Comparison of ENCODE assay signal across 9 cellular contexts in genomic region chr4:164876680-164877324, GRCh38. TPM values are rescaled to one million over a fixed set of nuclear protein-coding genes. Genes with fewer than 3 reads are reported as not detected.
DNase-seq lines count a peak whose midpoint lies in the region; ATAC-seq and TF ChIP-seq lines count a peak whose summit lies in the region.
"Had no signal": no experiment of that assay in that cellular context is flagged by ENCODE, and none has a peak within 500 bp of the region (broad histone marks: within the 10 kb centered on the region; RNA-seq: fewer than 3 reads in every experiment).

Gene APELA (plus strand): TSS chr4:164877178. CDS start chr4:164877332, 154 bp downstream.

- peak within 1 kb of the TSS; percentile 69; the same call in 1 of the 2 replicates for H3K27ac ChIP-seq in HUES64 (ENCODE audit: low read depth, low read length)

- DNase-seq in H7 = peak; percentile 36
- DNase-seq in left lobe of liver (ENCODE audit: low spot score) = no peak
- no peak for DNase-seq in activated CD8-positive, alpha-beta memory T cell treated with anti-CD3 and anti-CD28 coated beads, Interleukin-2, amount 50 U/mL, for 48 hours
- no peak for DNase-seq in NCI-H1105 treated with DMSO at 0.1 percent for 48 hours (lab: John Stamatoyannopoulos, UW)
- DNase-seq in GOT3 (lab: John Stamatoyannopoulos, UW) = no peak
- no peak for DNase-seq in SW 1271 (lab: John Stamatoyannopoulos, UW)

- no peaks in the 10 kb centered on the region for H3K9me3 ChIP-seq in HUES64 (ENCODE audit: insufficient read depth, low read depth, low read length)

- H3K36me3 ChIP-seq in H7 (replicated peaks; ENCODE audit: control insufficient read depth, insufficient read depth, low read length) (peaks cover 3% of the 10 kb centered on the region), HUES64 (ENCODE audit: insufficient read depth, low read length) (peaks cover 33% of the 10 kb centered on the region; the same call in 1 of the 2 replicates)

- H3K4me3 ChIP-seq in H7 (ENCODE audit: insufficient read depth, low read depth, low read length) = peak within 1 kb of the TSS; percentile 62
- H3K4me3 ChIP-seq in HUES64 (ENCODE audit: low read length) = peak within 1 kb of the TSS; percentile 72

- ATAC-seq in left lobe of liver = peak; percentile 62

- peak; percentile 29 for TF ChIP-seq POLR2A in GM18526 (IDR thresholded peaks at IDR 0.05; ENCODE audit: extremely low read depth, insufficient read length)

- 2% methylated on average over 7 of the region's 7 CpGs for WGBS in HUES64

- peaks cover 61% of the 10 kb centered on the region for H3K4me1 ChIP-seq in HUES64 (ENCODE audit: insufficient read depth, low read length)

- H3K9ac ChIP-seq in HUES64 (ENCODE audit: low read depth, low read length) = peak within 1 kb of the TSS; percentile 60

- H3K27me3 ChIP-seq in H7 (ENCODE audit: control insufficient read depth, insufficient read depth, low read length) (no peaks in the 10 kb centered on the region), HUES64 (ENCODE audit: insufficient read depth, low read length) (no peaks in the 10 kb centered on the region)

RNA-seq across cellular contexts. Expression of gene APELA, which starts in this region (rescaled TPM):
- 39.4 and 71.9 TPM in 2 replicates for total RNA-seq in H7 (2014; rRNA removed; shearing (Covaris generic))
- 39.9 TPM for polyA plus RNA-seq in HUES64 (2013, experiment 1 of 2)
- polyA plus RNA-seq in HUES64 (2013, experiment 2 of 2) = 47.2 TPM
- total RNA-seq in left lobe of liver = not detected
- total RNA-seq: fibroblast of lung had no signal
- polyA plus RNA-seq: fibroblast of lung had no signal

Comparison
In these comparisons a context has a peak if more than half of its experiments do, and no peak if none do; other contexts are left out.
1. RNA of gene APELA (total RNA-seq): 39.4 to 71.9 TPM in H7; not detected in left lobe of liver (single experiment); every median in the first group is over 10 times any median in the second.
2. Peak in ATAC-seq in left lobe of liver; RNA of the gene not detected or under 1 TPM.